Comparison of ENCODE assay signal across 21 cellular contexts in genomic region chr5:132372542-132372941, GRCh38. TPM values are rescaled to one million over a fixed set of nuclear protein-coding genes. Genes with fewer than 3 reads are reported as not detected.
DNase-seq lines count a peak whose midpoint lies in the region; ATAC-seq and TF ChIP-seq lines count a peak whose summit lies in the region.
"Had no signal": no experiment of that assay in that cellular context is flagged by ENCODE, and none has a peak within 500 bp of the region (broad histone marks: within the 10 kb centered on the region; RNA-seq: fewer than 3 reads in every experiment).

No MANE protein-coding gene starts in this region.

- no peaks in the 10 kb centered on the region for H3K36me3 Mint-ChIP-seq in CD4-positive, alpha-beta T cell (ENCODE audit: low read depth)
- no peaks in the 10 kb centered on the region for H3K36me3 Mint-ChIP-seq in neural progenitor cell
- H3K36me3 Mint-ChIP-seq: brain had no signal

- no peaks in the 10 kb centered on the region for H3K9me3 Mint-ChIP-seq in CD4-positive, alpha-beta T cell
- H3K9me3 Mint-ChIP-seq in neural progenitor cell = no peaks in the 10 kb centered on the region
- H3K9me3 Mint-ChIP-seq: activated CD4-positive, alpha-beta memory T cell treated with anti-CD3 and anti-CD28 coated beads, Interleukin-2, amount 10 ng/mL, durations not matched to agents 7 days and 5 days had no signal

- no peak overlapping the region for H2BK5ac ChIP-seq in trophoblast cell (ENCODE audit: low read depth, low read length, poor library complexity)

- H3K27ac Mint-ChIP-seq in CD4-positive, alpha-beta T cell = peak overlapping the region; percentile 13
- H3K27ac Mint-ChIP-seq in neural progenitor cell = no peak overlapping the region
- H3K27ac Mint-ChIP-seq: activated CD4-positive, alpha-beta memory T cell treated with anti-CD3 and anti-CD28 coated beads, Interleukin-2, amount 10 ng/mL, durations not matched to agents 7 days and 5 days had no signal

- H3K4me2 ChIP-seq in PC-9 (peak overlapping the region; percentile 98), hepatocyte (peak overlapping the region; percentile 96), trophoblast cell (ENCODE audit: low read length) (peak overlapping the region; percentile 17), neural progenitor cell (no peak overlapping the region)

- H3K4me3 ChIP-seq in PC-9 = peak overlapping the region; percentile 5; the same call in 1 of the 2 replicates
- no peak overlapping the region for H3K4me3 ChIP-seq in hepatocyte
- H3K4me3 ChIP-seq in trophoblast cell (ENCODE audit: low read depth, low read length) = no peak overlapping the region
- no peak overlapping the region for H3K4me3 ChIP-seq in neural progenitor cell
- H3K4me3 ChIP-seq: GM12878, heart right ventricle, prostate gland had no signal

- H3F3A ChIP-seq in PC-9 (ENCODE audit: insufficient read depth, low read depth) (peaks cover 29% of the 10 kb centered on the region), neural progenitor cell (ENCODE audit: low read depth) (peaks cover 9% of the 10 kb centered on the region)

- CTCF ChIA-PET in CD4-positive, alpha-beta T cell (lab: Charles Lee) = no interaction called here
- CTCF ChIA-PET in PC-9 (lab: Charles Lee) = no interaction called here

- H2AFZ ChIP-seq in PC-9 (no peak overlapping the region), hepatocyte (no peak overlapping the region), trophoblast cell (ENCODE audit: insufficient read depth, low read length, poor library complexity) (no peak overlapping the region), neural progenitor cell (replicated peaks) (no peak overlapping the region)

- peak overlapping the region; percentile 51 for H3K4me3 Mint-ChIP-seq in CD4-positive, alpha-beta T cell
- H3K4me3 Mint-ChIP-seq in neural progenitor cell = no peak overlapping the region
- H3K4me3 Mint-ChIP-seq: activated CD4-positive, alpha-beta memory T cell treated with anti-CD3 and anti-CD28 coated beads, Interleukin-2, amount 10 ng/mL, durations not matched to agents 7 days and 5 days had no signal

- H2AK5ac ChIP-seq in trophoblast cell (ENCODE audit: low read length) = no peak overlapping the region

- H3K36me3 ChIP-seq in PC-9 (ENCODE audit: low read depth) = no peaks in the 10 kb centered on the region
- no peaks in the 10 kb centered on the region for H3K36me3 ChIP-seq in hepatocyte (replicated peaks; ENCODE audit: insufficient read depth, low read depth)
- no peaks in the 10 kb centered on the region for H3K36me3 ChIP-seq in trophoblast cell (ENCODE audit: control insufficient read depth in 1 of 2, insufficient read depth in 2 of 2, low read length in 2 of 2)
- no peaks in the 10 kb centered on the region for H3K36me3 ChIP-seq in neural progenitor cell
- H3K36me3 ChIP-seq: heart right ventricle, prostate gland, stomach had no signal

- H3K27ac ChIP-seq in CD4-positive, alpha-beta T cell (ENCODE audit: low read depth, low read length) = no peak overlapping the region
- peak overlapping the region; percentile 45 for H3K27ac ChIP-seq in PC-9
- peak overlapping the region; percentile 13 for H3K27ac ChIP-seq in hepatocyte
- H3K27ac ChIP-seq in trophoblast cell (ENCODE audit: low read depth, low read length) = peak overlapping the region; percentile 29
- no peak overlapping the region for H3K27ac ChIP-seq in neural progenitor cell
- H3K27ac ChIP-seq: C4-2B, prostate gland had no signal

- H3K79me2 ChIP-seq in PC-9 (ENCODE audit: low read depth) (peaks cover 72% of the 10 kb centered on the region), hepatocyte (peaks cover 83% of the 10 kb centered on the region), trophoblast cell (ENCODE audit: control insufficient read depth, insufficient read depth, low read length, poor library complexity) (peaks cover 11% of the 10 kb centered on the region), neural progenitor cell (ENCODE audit: low read depth) (no peaks in the 10 kb centered on the region)

- H3K23ac ChIP-seq in trophoblast cell (ENCODE audit: low read length) = no peak overlapping the region

- H3K4me1 Mint-ChIP-seq in CD4-positive, alpha-beta T cell (ENCODE audit: low read depth) = peaks cover 26% of the 10 kb centered on the region
- H3K4me1 Mint-ChIP-seq in neural progenitor cell = peaks cover 8% of the 10 kb centered on the region

- H3K9me2 ChIP-seq in PC-9 (ENCODE audit: insufficient read depth) (no peaks in the 10 kb centered on the region), hepatocyte (replicated peaks; ENCODE audit: insufficient read depth) (no peaks in the 10 kb centered on the region)

- no peaks in the 10 kb centered on the region for H3K27me3 Mint-ChIP-seq in CD4-positive, alpha-beta T cell
- H3K27me3 Mint-ChIP-seq in neural progenitor cell (ENCODE audit: insufficient read depth, low read depth) = peaks cover 4% of the 10 kb centered on the region
- H3K27me3 Mint-ChIP-seq: activated CD4-positive, alpha-beta memory T cell treated with anti-CD3 and anti-CD28 coated beads, Interleukin-2, amount 10 ng/mL, durations not matched to agents 7 days and 5 days had no signal

- no peak overlapping the region for H4K8ac ChIP-seq in trophoblast cell (ENCODE audit: low read depth, low read length)

- no peak overlapping the region for H3K4ac ChIP-seq in trophoblast cell (ENCODE audit: low read depth, low read length)

- no peak for DNase-seq in CD4-positive, alpha-beta T cell
- DNase-seq in PC-9 (peak in 1 of 2 experiments; percentile 44), hepatocyte (ENCODE audit: low spot score) (no peak), trophoblast cell (no peak), epidermal melanocyte (ENCODE audit: insufficient read length, low spot score) (no peak), neural progenitor cell (ENCODE audit: low spot score) (no peak)
- DNase-seq: activated CD4-positive, alpha-beta memory T cell treated with anti-CD3 and anti-CD28 coated beads, Interleukin-2, amount 10 ng/mL, durations not matched to agents 7 days and 5 days; effector CD8-positive, alpha-beta T cell; heart right ventricle; NCI-H1105; NCI-H2029 treated with DMSO at 0.1 percent for 48 hours; NCI-H226; NCI-H82; SHP77 treated with DMSO at 0.1 percent for 48 hours; stomach had no signal

- H4K12ac ChIP-seq in trophoblast cell (ENCODE audit: low read depth, low read length) = no peak overlapping the region

- H3K4me1 ChIP-seq in PC-9 (replicated peaks; ENCODE audit: insufficient read depth) (peaks cover 51% of the 10 kb centered on the region), hepatocyte (ENCODE audit: insufficient read depth) (peaks cover 18% of the 10 kb centered on the region), trophoblast cell (ENCODE audit: control insufficient read depth in 1 of 2, insufficient read depth in 2 of 2, low read length in 2 of 2) (peaks cover 17 to 23% of the 10 kb centered on the region in 2 experiments), neural progenitor cell (peaks cover 11% of the 10 kb centered on the region)

- POLR2A ChIA-PET in CD4-positive, alpha-beta T cell (lab: Charles Lee) = no interaction called here
- POLR2A ChIA-PET in PC-9 (lab: Charles Lee; ENCODE audit: unreplicated experiment) = interaction anchor here (0.7 kb wide), 1 partner anchor 67 kb away, joined by 5 read pairs; no protein-coding TSS in a partner anchor

- TF ChIP-seq CTCF in CD4-positive, alpha-beta T cell (IDR thresholded peaks at IDR 0.05) = no peak
- TF ChIP-seq CTCF in PC-9 (conservative IDR thresholded peaks at IDR 0.05) = no peak
- TF ChIP-seq CTCF in hepatocyte (IDR thresholded peaks at IDR 0.05; ENCODE audit: poor library complexity) = no peak
- no peak for TF ChIP-seq CTCF in neural progenitor cell (IDR thresholded peaks at IDR 0.05)

- H3K9ac ChIP-seq in trophoblast cell (ENCODE audit: low read length) = no peak overlapping the region
- no peak overlapping the region for H3K9ac ChIP-seq in neural progenitor cell

- intact Hi-C loops in CD4-positive, alpha-beta T cell (cut with DNase I, micrococcal nuclease) = no loop called here
- intact Hi-C loops in PC-9 (cut with micrococcal nuclease; ENCODE audit: unreplicated experiment) = loop anchor here (5.0 kb wide), 1 partner anchor 45 kb away; no protein-coding TSS in a partner anchor

- no peaks in the 10 kb centered on the region for H3K9me3 ChIP-seq in CD4-positive, alpha-beta T cell (ENCODE audit: control insufficient read depth, low read length)
- H3K9me3 ChIP-seq in PC-9 (ENCODE audit: insufficient read depth, low read depth) (no peaks in the 10 kb centered on the region), hepatocyte (ENCODE audit: low read depth) (no peaks in the 10 kb centered on the region), trophoblast cell (ENCODE audit: insufficient read depth, low read depth, low read length) (no peaks in the 10 kb centered on the region), neural progenitor cell (ENCODE audit: low read depth) (no peaks in the 10 kb centered on the region)
- H3K9me3 ChIP-seq: heart right ventricle, prostate gland, stomach had no signal

- H3K27me3 ChIP-seq in CD4-positive, alpha-beta T cell (ENCODE audit: control insufficient read depth, insufficient read depth, low read length) = no peaks in the 10 kb centered on the region
- H3K27me3 ChIP-seq in PC-9 (ENCODE audit: insufficient read depth, low read depth) (no peaks in the 10 kb centered on the region), hepatocyte (no peaks in the 10 kb centered on the region), trophoblast cell (ENCODE audit: insufficient read depth, low read length) (no peaks in the 10 kb centered on the region), neural progenitor cell (peaks cover 37% of the 10 kb centered on the region)
- H3K27me3 ChIP-seq: heart right ventricle, stomach had no signal

- H4K20me1 ChIP-seq in PC-9 (ENCODE audit: insufficient read depth) (no peaks in the 10 kb centered on the region), hepatocyte (ENCODE audit: insufficient read depth, poor library complexity, severe bottlenecking) (peaks cover 5% of the 10 kb centered on the region), neural progenitor cell (ENCODE audit: low read depth) (no peaks in the 10 kb centered on the region)

- no peak overlapping the region for H3K14ac ChIP-seq in trophoblast cell (ENCODE audit: low read length)

- H4K91ac ChIP-seq in trophoblast cell (ENCODE audit: low read depth, low read length) = no peak overlapping the region

- H2BK12ac ChIP-seq in trophoblast cell (ENCODE audit: low read length) = no peak overlapping the region

- H2BK120ac ChIP-seq in trophoblast cell (ENCODE audit: insufficient read depth, low read length, poor library complexity) = no peak overlapping the region

- no peak for ATAC-seq in CD4-positive, alpha-beta T cell (ENCODE audit: poor library complexity)
- no peak for ATAC-seq in GM21619 (IDR thresholded peaks at IDR 0.05; ENCODE audit: unreplicated experiment)
- ATAC-seq: activated CD4-positive, CD25-positive, alpha-beta regulatory T cell treated with anti-CD3 and anti-CD28 coated beads, Interleukin-2, amount 50 U/mL, for 24 hours; GM12878; heart right ventricle had no signal

- BruUV-seq in PC-9 (replicated peaks; lab: Mats Ljungman, UMichigan) = no TSS peak

- peaks cover 10% of the 10 kb centered on the region for H3K79me1 ChIP-seq in trophoblast cell (ENCODE audit: low read length)

- H3K18ac ChIP-seq in trophoblast cell (ENCODE audit: low read length) = no peak overlapping the region

RNA-seq across cellular contexts. Expression of gene SLC22A5, which starts 3.0 kb away (rescaled TPM):
- total RNA-seq in CD4-positive, alpha-beta T cell = 1 to 10 TPM; 4.3 to 4.5 TPM
- 13.5 and 15.2 TPM in 2 replicates for total RNA-seq in PC-9 (2021)
- 16.3 and 20.8 TPM in 2 replicates for total RNA-seq in hepatocyte
- 14.7 and 18.6 TPM in 2 replicates for polyA plus RNA-seq in hepatocyte
- polyA plus RNA-seq in trophoblast cell (2013) = 6.1 and 6.6 TPM in 2 replicates
- 3.1 and 4.3 TPM in 2 replicates for total RNA-seq in neural progenitor cell (ENCODE audit: low replicate concordance)

Comparison
In these comparisons a context has a peak if more than half of its experiments do, and no peak if none do; other contexts are left out.
1. H3K27ac ChIP-seq: peak in PC-9 (single experiment), hepatocyte (single experiment) and trophoblast cell (single experiment); none in CD4-positive, alpha-beta T cell (single experiment) and neural progenitor cell (single experiment).